23 cellular contexts compared by ENCODE assay signal in genomic region chr5:125897068-125897467, GRCh38.
"Had no signal": no experiment of that assay in that cellular context is flagged by ENCODE, and none has a peak within 500 bp of the region (broad histone marks: within the 10 kb centered on the region; RNA-seq: fewer than 3 reads in every experiment).

No MANE protein-coding gene starts in this region.

- H3K4me3 Mint-ChIP-seq: effector memory CD8-positive, alpha-beta T cell; endodermal cell; memory B cell had no signal

- DNase-seq: dermis blood vessel endothelial cell; dorsolateral prefrontal cortex; effector CD4-positive, alpha-beta T cell; effector memory CD8-positive, alpha-beta T cell; endodermal cell; erythroblast; esophagus squamous epithelium; foreskin fibroblast; foreskin melanocyte; gastrocnemius medialis; glutamatergic neuron; head of caudate nucleus; heart right ventricle; hippocampal formation; left cardiac atrium; left lung; left ventricle myocardium superior; lower lobe of right lung; mesendoderm; midbrain had no signal

- H3K27ac Mint-ChIP-seq: effector memory CD8-positive, alpha-beta T cell; endodermal cell; memory B cell had no signal

- H3K9me3 Mint-ChIP-seq: endodermal cell, memory B cell had no signal

- H3K36me3 ChIP-seq: esophagus squamous epithelium, gastrocnemius medialis, heart right ventricle, left lung, lower lobe of right lung had no signal

- H3K4me3 ChIP-seq: coronary artery, dorsolateral prefrontal cortex, esophagus squamous epithelium, gastrocnemius medialis, heart right ventricle, left lung, lower lobe of right lung had no signal

- H3K27ac ChIP-seq: coronary artery, dorsolateral prefrontal cortex, epithelial cell of prostate, esophagus squamous epithelium, gastrocnemius medialis, heart right ventricle, left lung, lower lobe of right lung had no signal

- H3K4me1 Mint-ChIP-seq: endodermal cell, memory B cell had no signal

- H3K27me3 Mint-ChIP-seq: effector memory CD8-positive, alpha-beta T cell; memory B cell had no signal

- H3K27me3 ChIP-seq: dorsolateral prefrontal cortex, esophagus squamous epithelium, gastrocnemius medialis, heart right ventricle, left lung had no signal

- H3K9me3 ChIP-seq: esophagus squamous epithelium, gastrocnemius medialis, lower lobe of right lung had no signal

- H3K4me1 ChIP-seq: heart right ventricle, left lung, lower lobe of right lung had no signal

- H3K36me3 Mint-ChIP-seq: memory B cell had no signal
